8 cellular contexts compared by ENCODE assay signal in genomic region chr5:40486437-40487270, GRCh38.
DNase-seq lines count a peak whose midpoint lies in the region; ATAC-seq and TF ChIP-seq lines count a peak whose summit lies in the region.

No MANE protein-coding gene starts in this region.

- no peaks in the 10 kb centered on the region for H3K9me3 Mint-ChIP-seq in HFFc6

- H3K27ac ChIP-seq in SK-N-SH (ENCODE audit: low read depth in 2 of 2, low read length in 1 of 2): no peak overlapping the region
- no peak overlapping the region for H3K27ac ChIP-seq in esophagus muscularis mucosa (replicated peaks in 1 of 4)

- H3K27me3 Mint-ChIP-seq in HFFc6 (ENCODE audit: insufficient read depth): no peaks in the 10 kb centered on the region

- TF ChIP-seq RAD21 in SK-N-SH (IDR thresholded peaks at IDR 0.05; ENCODE audit: low read length): no peak

- H2AFZ ChIP-seq in SK-N-SH (ENCODE audit: low read depth): no peak overlapping the region; the same call in 1 of the 2 replicates

- no peak overlapping the region for H3K4me3 Mint-ChIP-seq in HFFc6

- peaks cover 61% of the 10 kb centered on the region for H3K4me1 Mint-ChIP-seq in HFFc6 (ENCODE audit: low read depth)

- intact Hi-C loops in esophagus muscularis mucosa (cut with DNase I): no loop called here

- CTCF ChIA-PET in SK-N-SH (lab: Yijun Ruan, JAX): no interaction called here

- no peaks in the 10 kb centered on the region for H3K79me2 ChIP-seq in SK-N-SH (ENCODE audit: insufficient read depth)

- TF ChIP-seq CTCF in SK-N-SH (IDR thresholded peaks at IDR 0.05) (no peak), HFFc6 (IDR thresholded peaks at IDR 0.05) (no peak), esophagus muscularis mucosa (IDR thresholded peaks at IDR 0.05) (no peak)

- H3K9ac ChIP-seq in SK-N-SH: no peak overlapping the region

- no peaks in the 10 kb centered on the region for H3K36me3 Mint-ChIP-seq in HFFc6 (ENCODE audit: low read depth)

- 17% methylated on average over 4 of the region's 4 CpGs for WGBS in SK-N-SH (ENCODE audit: low lambda C conversion rate)
- 80% methylated on average over 4 of the region's 4 CpGs for WGBS in esophagus muscularis mucosa

- no peak overlapping the region for H3K4me2 ChIP-seq in SK-N-SH

- no peak for TF ChIP-seq EP300 in SK-N-SH (IDR thresholded peaks at IDR 0.05; ENCODE audit: borderline replicate concordance in 1 of 2, low read depth in 1 of 2, low read length in 1 of 2)
- no peak for TF ChIP-seq EP300 in esophagus muscularis mucosa (IDR thresholded peaks at IDR 0.05)

- no peak for TF ChIP-seq POLR2A in esophagus muscularis mucosa (IDR thresholded peaks at IDR 0.05; ENCODE audit: low read depth)

- POLR2A ChIA-PET in SK-N-SH (lab: Yijun Ruan, JAX): no interaction called here

- no peaks in the 10 kb centered on the region for H4K20me1 ChIP-seq in SK-N-SH (ENCODE audit: insufficient read depth)

- no peaks in the 10 kb centered on the region for H3K4me1 ChIP-seq in SK-N-SH (ENCODE audit: control insufficient read depth in 1 of 2, insufficient read depth in 2 of 2, low read depth in 1 of 2, low read length in 1 of 2)
- H3K4me1 ChIP-seq in esophagus muscularis mucosa: no peaks in the 10 kb centered on the region

- H3K27me3 ChIP-seq in SK-N-SH (ENCODE audit: insufficient read depth) (peaks cover 13% of the 10 kb centered on the region; the same call in 1 of the 2 replicates), esophagus muscularis mucosa (no peaks in the 10 kb centered on the region)

- H3K9me3 ChIP-seq in SK-N-SH (no peaks in the 10 kb centered on the region), esophagus muscularis mucosa (no peaks in the 10 kb centered on the region)

- H3K36me3 ChIP-seq in SK-N-SH (replicated peaks in 1 of 2; ENCODE audit: control insufficient read depth in 1 of 2, insufficient read depth in 2 of 2, low read length in 1 of 2) (no peaks in the 10 kb centered on the region), esophagus muscularis mucosa (no peaks in the 10 kb centered on the region)

- H3K27ac Mint-ChIP-seq in HFFc6: no peak overlapping the region

- H3K4me3 ChIP-seq in SK-N-SH (ENCODE audit: low read depth in 2 of 2, low read length in 1 of 2): no peak overlapping the region
- no peak overlapping the region for H3K4me3 ChIP-seq in esophagus muscularis mucosa

- ATAC-seq in GM18861 (IDR thresholded peaks at IDR 0.05; ENCODE audit: unreplicated experiment) (peak; percentile 36), HG03025 (IDR thresholded peaks at IDR 0.05; ENCODE audit: low FRiP score, unreplicated experiment) (peak; percentile 41)

- H3K9me2 ChIP-seq in SK-N-SH: no peaks in the 10 kb centered on the region

- DNase-seq in SIG-M5 treated with dmso at 0.1 percent for 504 hours (lab: John Stamatoyannopoulos, UW; ENCODE audit: unreplicated experiment): peak; percentile 98
- peak; percentile 49 for DNase-seq in activated naive CD4-positive, alpha-beta T cell treated with anti-CD3 and anti-CD28 coated beads, Interleukin-2, amount 50 U/mL, for 16 hours
- peak; percentile 24 for DNase-seq in stimulated activated CD4-positive, alpha-beta T cell treated with anti-CD3 and anti-CD28 coated beads, Interleukin-12 subunit alpha, Interleukin-12 subunit beta, amount 100 ng/mL, for 4 hours
- DNase-seq in SK-N-SH: no peak
- DNase-seq in HFFc6: no peak
- DNase-seq in esophagus muscularis mucosa (ENCODE audit: extremely low spot score): no peak

- H3F3A ChIP-seq in SK-N-SH (replicated peaks; ENCODE audit: insufficient read depth): no peaks in the 10 kb centered on the region

TF ChIP-seq in SK-N-SH, 30 proteins besides CTCF, POLR2A, EP300 and RAD21:
- TF ChIP-seq FOXM1 (IDR thresholded peaks at IDR 0.05; ENCODE audit: low read depth): no peak
- TF ChIP-seq, protein P1, sequence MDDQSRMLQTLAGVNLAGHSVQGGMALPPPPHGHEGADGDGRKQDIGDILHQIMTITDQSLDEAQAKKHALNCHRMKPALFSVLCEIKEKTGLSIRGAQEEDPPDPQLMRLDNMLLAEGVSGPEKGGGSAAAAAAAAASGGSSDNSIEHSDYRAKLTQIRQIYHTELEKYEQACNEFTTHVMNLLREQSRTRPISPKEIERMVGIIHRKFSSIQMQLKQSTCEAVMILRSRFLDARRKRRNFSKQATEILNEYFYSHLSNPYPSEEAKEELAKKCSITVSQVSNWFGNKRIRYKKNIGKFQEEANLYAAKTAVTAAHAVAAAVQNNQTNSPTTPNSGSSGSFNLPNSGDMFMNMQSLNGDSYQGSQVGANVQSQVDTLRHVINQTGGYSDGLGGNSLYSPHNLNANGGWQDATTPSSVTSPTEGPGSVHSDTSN (IDR thresholded peaks at IDR 0.05): no peak
- no peak for TF ChIP-seq GABPA (IDR thresholded peaks at IDR 0.05; ENCODE audit: low read depth)
- TF ChIP-seq TAF1 (IDR thresholded peaks at IDR 0.05; ENCODE audit: borderline replicate concordance, low read depth, low read length): no peak
- no peak for TF ChIP-seq NRF1 (IDR thresholded peaks at IDR 0.05; ENCODE audit: low read depth, low read length)
- no peak for TF ChIP-seq ZBTB33 (IDR thresholded peaks at IDR 0.05; ENCODE audit: borderline replicate concordance, low read depth)
- TF ChIP-seq RCOR1 (IDR thresholded peaks at IDR 0.05; ENCODE audit: low read length): no peak
- no peak for TF ChIP-seq ELF1 (IDR thresholded peaks at IDR 0.05)
- TF ChIP-seq SMC3 (IDR thresholded peaks at IDR 0.05; ENCODE audit: low read depth, low read length): no peak
- TF ChIP-seq, protein P2, sequence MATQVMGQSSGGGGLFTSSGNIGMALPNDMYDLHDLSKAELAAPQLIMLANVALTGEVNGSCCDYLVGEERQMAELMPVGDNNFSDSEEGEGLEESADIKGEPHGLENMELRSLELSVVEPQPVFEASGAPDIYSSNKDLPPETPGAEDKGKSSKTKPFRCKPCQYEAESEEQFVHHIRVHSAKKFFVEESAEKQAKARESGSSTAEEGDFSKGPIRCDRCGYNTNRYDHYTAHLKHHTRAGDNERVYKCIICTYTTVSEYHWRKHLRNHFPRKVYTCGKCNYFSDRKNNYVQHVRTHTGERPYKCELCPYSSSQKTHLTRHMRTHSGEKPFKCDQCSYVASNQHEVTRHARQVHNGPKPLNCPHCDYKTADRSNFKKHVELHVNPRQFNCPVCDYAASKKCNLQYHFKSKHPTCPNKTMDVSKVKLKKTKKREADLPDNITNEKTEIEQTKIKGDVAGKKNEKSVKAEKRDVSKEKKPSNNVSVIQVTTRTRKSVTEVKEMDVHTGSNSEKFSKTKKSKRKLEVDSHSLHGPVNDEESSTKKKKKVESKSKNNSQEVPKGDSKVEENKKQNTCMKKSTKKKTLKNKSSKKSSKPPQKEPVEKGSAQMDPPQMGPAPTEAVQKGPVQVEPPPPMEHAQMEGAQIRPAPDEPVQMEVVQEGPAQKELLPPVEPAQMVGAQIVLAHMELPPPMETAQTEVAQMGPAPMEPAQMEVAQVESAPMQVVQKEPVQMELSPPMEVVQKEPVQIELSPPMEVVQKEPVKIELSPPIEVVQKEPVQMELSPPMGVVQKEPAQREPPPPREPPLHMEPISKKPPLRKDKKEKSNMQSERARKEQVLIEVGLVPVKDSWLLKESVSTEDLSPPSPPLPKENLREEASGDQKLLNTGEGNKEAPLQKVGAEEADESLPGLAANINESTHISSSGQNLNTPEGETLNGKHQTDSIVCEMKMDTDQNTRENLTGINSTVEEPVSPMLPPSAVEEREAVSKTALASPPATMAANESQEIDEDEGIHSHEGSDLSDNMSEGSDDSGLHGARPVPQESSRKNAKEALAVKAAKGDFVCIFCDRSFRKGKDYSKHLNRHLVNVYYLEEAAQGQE (IDR thresholded peaks at IDR 0.05; ENCODE audit: low read depth, low read length): no peak
- TF ChIP-seq NFIC (IDR thresholded peaks at IDR 0.05; ENCODE audit: borderline replicate concordance): no peak
- TF ChIP-seq JUND (IDR thresholded peaks at IDR 0.05): no peak
- TF ChIP-seq EZH2phosphoT487 (IDR thresholded peaks at IDR 0.05; ENCODE audit: borderline replicate concordance, low read depth): no peak
- TF ChIP-seq CHD2 (IDR thresholded peaks at IDR 0.05; ENCODE audit: low read length, partially characterized antibody): no peak

Comparison
In these comparisons a context has a peak if more than half of its experiments do, and no peak if none do; other contexts are left out.
1. DNase-seq: peak in SIG-M5 treated with dmso at 0.1 percent for 504 hours (single experiment), activated naive CD4-positive, alpha-beta T cell treated with anti-CD3 and anti-CD28 coated beads, Interleukin-2, amount 50 U/mL, for 16 hours (single experiment) and stimulated activated CD4-positive, alpha-beta T cell treated with anti-CD3 and anti-CD28 coated beads, Interleukin-12 subunit alpha, Interleukin-12 subunit beta, amount 100 ng/mL, for 4 hours (single experiment); none in SK-N-SH (single experiment), HFFc6 (single experiment) and esophagus muscularis mucosa (single experiment).